Comparison of ENCODE assay signal across 11 cellular contexts in genomic region chr2:183996825-183997823, GRCh38.
DNase-seq lines count a peak whose midpoint lies in the region; ATAC-seq and TF ChIP-seq lines count a peak whose summit lies in the region.
"Had no signal": no experiment of that assay in that cellular context is flagged by ENCODE, and none has a peak within 500 bp of the region (broad histone marks: within the 10 kb centered on the region; RNA-seq: fewer than 3 reads in every experiment).

No MANE protein-coding gene starts in this region.

- intact Hi-C loops in uterus (cut with DNase I; ENCODE audit: low total_unique reads): no loop called here

- H4K20me1 ChIP-seq in neural progenitor cell (ENCODE audit: low read depth): no peaks in the 10 kb centered on the region

- H3K36me3 ChIP-seq in HUES48 (ENCODE audit: control insufficient read depth, insufficient read depth, low read length) (no peaks in the 10 kb centered on the region), neural progenitor cell (no peaks in the 10 kb centered on the region), uterus (no peaks in the 10 kb centered on the region)

- H3K4me1 Mint-ChIP-seq in neural progenitor cell: peaks cover 38% of the 10 kb centered on the region
- H3K4me1 Mint-ChIP-seq: immature natural killer cell had no signal

- H3K9ac ChIP-seq in HUES48 (ENCODE audit: low read depth, low read length) (no peak overlapping the region), neural progenitor cell (no peak overlapping the region)

- H2AFZ ChIP-seq in neural progenitor cell (replicated peaks): no peak overlapping the region

- no peaks in the 10 kb centered on the region for H3K27me3 Mint-ChIP-seq in neural progenitor cell (ENCODE audit: insufficient read depth, low read depth)
- H3K27me3 Mint-ChIP-seq: naive thymus-derived CD8-positive, alpha-beta T cell had no signal

- ATAC-seq in HG03025 (IDR thresholded peaks at IDR 0.05; ENCODE audit: low FRiP score, unreplicated experiment) (no peak), HG03439 (IDR thresholded peaks at IDR 0.05; ENCODE audit: unreplicated experiment) (no peak)
- ATAC-seq: naive thymus-derived CD8-positive, alpha-beta T cell had no signal

- no peaks in the 10 kb centered on the region for H3K9me3 ChIP-seq in HUES48 (ENCODE audit: control insufficient read depth, insufficient read depth, low read length)
- H3K9me3 ChIP-seq in neural progenitor cell (ENCODE audit: low read depth): no peaks in the 10 kb centered on the region
- H3K9me3 ChIP-seq in uterus: no peaks in the 10 kb centered on the region

- peaks cover 8% of the 10 kb centered on the region for H3K36me3 Mint-ChIP-seq in neural progenitor cell
- H3K36me3 Mint-ChIP-seq: immature natural killer cell; naive thymus-derived CD8-positive, alpha-beta T cell had no signal

- TF ChIP-seq CTCF in VCaP (conservative IDR thresholded peaks at IDR 0.05) (no peak), neural progenitor cell (IDR thresholded peaks at IDR 0.05) (no peak), uterus (IDR thresholded peaks at IDR 0.05) (no peak)

- H3K27ac ChIP-seq in HUES48 (ENCODE audit: low read depth, low read length) (peak overlapping the region; percentile 74), VCaP (peak overlapping the region; percentile 38), neural progenitor cell (no peak overlapping the region), uterus (no peak overlapping the region)

- peaks cover 7% of the 10 kb centered on the region for H3K9me3 Mint-ChIP-seq in neural progenitor cell

- peak overlapping the region; percentile 71 for H3K4me3 Mint-ChIP-seq in neural progenitor cell
- H3K4me3 Mint-ChIP-seq: immature natural killer cell; naive thymus-derived CD8-positive, alpha-beta T cell had no signal

- H3K4me1 ChIP-seq in HUES48 (ENCODE audit: control insufficient read depth, insufficient read depth, low read length) (peaks cover 16% of the 10 kb centered on the region; the same call in 1 of the 2 replicates), neural progenitor cell (peaks cover 17% of the 10 kb centered on the region), uterus (no peaks in the 10 kb centered on the region)

- H3K27ac Mint-ChIP-seq in neural progenitor cell: peak overlapping the region; percentile 88
- H3K27ac Mint-ChIP-seq: immature natural killer cell; naive thymus-derived CD8-positive, alpha-beta T cell had no signal

- DNase-seq in NCI-H2171 treated with DMSO at 0.1 percent for 48 hours (lab: John Stamatoyannopoulos, UW): peak; percentile 93
- DNase-seq in neural progenitor cell (ENCODE audit: low spot score): no peak
- no peak for DNase-seq in activated effector memory CD4-positive, alpha-beta T cell treated with anti-CD3 and anti-CD28 coated beads, Interleukin-2, amount 50 U/mL, for 16 hours
- DNase-seq in uterus: no peak
- DNase-seq: amniotic stem cell; immature natural killer cell; naive thymus-derived CD8-positive, alpha-beta T cell had no signal

- TF ChIP-seq POLR2A in uterus (IDR thresholded peaks at IDR 0.05): no peak

- no peak overlapping the region for H3K4me2 ChIP-seq in neural progenitor cell

- peaks cover 3% of the 10 kb centered on the region for H3F3A ChIP-seq in neural progenitor cell (ENCODE audit: low read depth)

- H3K27me3 ChIP-seq in HUES48 (ENCODE audit: control insufficient read depth, insufficient read depth, low read length) (no peaks in the 10 kb centered on the region), neural progenitor cell (no peaks in the 10 kb centered on the region), uterus (no peaks in the 10 kb centered on the region)

- no peaks in the 10 kb centered on the region for H3K79me2 ChIP-seq in neural progenitor cell (ENCODE audit: low read depth)

- H3K4me3 ChIP-seq in HUES48 (ENCODE audit: low read depth, low read length) (no peak overlapping the region), neural progenitor cell (no peak overlapping the region), uterus (no peak overlapping the region)

Comparison
In these comparisons a context has a peak if more than half of its experiments do, and no peak if none do; other contexts are left out.
1. H3K27ac ChIP-seq: peak in HUES48 (single experiment) and VCaP (single experiment); none in neural progenitor cell (single experiment) and uterus (0 of 2).